9 cellular contexts compared by ENCODE assay signal in the genomic region with DNA sequence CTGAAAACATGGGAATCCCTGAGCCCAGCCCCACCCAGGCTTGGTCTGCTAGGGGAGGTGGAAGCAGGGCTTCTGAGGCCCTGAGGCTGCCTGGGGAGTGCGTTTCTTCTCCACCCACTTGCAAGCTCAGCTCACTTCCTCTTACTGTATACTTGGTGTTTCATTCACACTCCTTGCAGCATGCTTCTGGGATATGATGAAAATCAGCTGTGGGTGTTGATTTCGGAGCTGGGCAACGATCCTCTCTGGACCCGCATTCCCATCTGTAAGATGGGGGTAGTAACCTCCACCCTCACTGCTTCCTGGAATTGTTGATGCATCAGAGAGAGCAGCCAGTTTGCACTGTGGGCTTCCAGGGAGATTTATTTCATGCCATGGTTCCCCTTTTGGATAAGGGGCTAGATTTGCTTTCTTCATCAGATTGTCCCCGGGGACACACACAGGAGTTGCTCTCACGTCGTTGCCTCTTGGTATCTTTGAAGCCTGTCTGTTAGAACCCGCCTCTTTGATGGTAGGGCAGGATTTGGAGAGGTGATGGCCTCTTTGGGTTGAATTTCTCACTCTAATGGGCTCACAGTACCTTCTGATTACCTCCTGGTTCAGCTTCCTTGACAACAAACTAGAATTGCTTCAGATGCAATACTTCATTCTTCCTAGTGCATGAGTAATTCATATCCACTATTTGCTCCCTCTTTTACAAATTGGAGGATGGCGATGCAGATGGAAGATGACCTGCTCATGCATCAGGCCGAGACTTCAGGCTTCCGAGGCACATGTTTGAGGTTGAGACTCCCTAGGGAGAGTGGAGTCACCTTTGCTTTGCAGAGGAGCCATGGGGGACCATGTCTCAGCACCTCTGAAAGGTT. TPM values are rescaled to one million over a fixed set of nuclear protein-coding genes. Genes with fewer than 3 reads are reported as not detected.
DNase-seq lines count a peak whose midpoint lies in the region; ATAC-seq and TF ChIP-seq lines count a peak whose summit lies in the region.
"Had no signal": no experiment of that assay in that cellular context is flagged by ENCODE, and none has a peak within 500 bp of the region (broad histone marks: within the 10 kb centered on the region; RNA-seq: fewer than 3 reads in every experiment).

No MANE protein-coding gene starts in this region.

- intact Hi-C loops in PC-3 (cut with micrococcal nuclease) = no loop called here

- no peaks in the 10 kb centered on the region for H4K20me1 ChIP-seq in PC-3 (ENCODE audit: low read length)

- no peak for DNase-seq in stimulated activated naive CD8-positive, alpha-beta T cell treated with anti-CD3 and anti-CD28 coated beads, Interleukin-15, Interleukin-2, amounts not matched to agents 100 U/mL and 50 U/mL, for 24 hours
- DNase-seq in PC-3 (no peak), fibroblast of gingiva (ENCODE audit: low read depth) (peak; percentile 66), DMS79 treated with DMSO at 0.1 percent for 48 hours (lab: John Stamatoyannopoulos, UW) (no peak), DMS 273 treated with DMSO at 0.1 percent for 48 hours (lab: John Stamatoyannopoulos, UW) (no peak), DMS 273 (lab: John Stamatoyannopoulos, UW; ENCODE audit: unreplicated experiment) (no peak)

- no peaks in the 10 kb centered on the region for H3K36me3 Mint-ChIP-seq in stimulated activated naive CD8-positive, alpha-beta T cell treated with anti-CD3 and anti-CD28 coated beads, Interleukin-15, Interleukin-2, amounts not matched to agents 100 ng/mL and 50 ng/mL, for 24 hours (ENCODE audit: low read depth)
- no peaks in the 10 kb centered on the region for H3K36me3 Mint-ChIP-seq in stimulated activated memory B cell treated with anti-CD40 and anti-IgM and Interleukin-4, amounts not matched to agents 10 μg/mL and 1 μg/mL and 100 μg/mL, for 72 hours

- CTCF ChIA-PET in PC-3 (lab: Charles Lee) = no interaction called here

- BruUV-seq in PC-3 (replicated peaks; lab: Mats Ljungman, UMichigan) = no TSS peak

- no peaks in the 10 kb centered on the region for H3F3A ChIP-seq in PC-3 (ENCODE audit: low read length, unreplicated experiment)

- no peaks in the 10 kb centered on the region for H3K9me3 Mint-ChIP-seq in stimulated activated naive CD8-positive, alpha-beta T cell treated with anti-CD3 and anti-CD28 coated beads, Interleukin-15, Interleukin-2, amounts not matched to agents 100 ng/mL and 50 ng/mL, for 24 hours
- no peaks in the 10 kb centered on the region for H3K9me3 Mint-ChIP-seq in stimulated activated memory B cell treated with anti-CD40 and anti-IgM and Interleukin-4, amounts not matched to agents 10 μg/mL and 1 μg/mL and 100 μg/mL, for 72 hours

- H3K9me2 ChIP-seq in PC-3 (replicated peaks; ENCODE audit: low read length) = no peaks in the 10 kb centered on the region

- no peak for ATAC-seq in stimulated activated naive CD8-positive, alpha-beta T cell treated with anti-CD3 and anti-CD28 coated beads, Interleukin-15, Interleukin-2, amounts not matched to agents 100 U/mL and 50 U/mL, for 24 hours
- peak; percentile 68 for ATAC-seq in PC-3
- ATAC-seq in stimulated activated memory B cell treated with anti-CD40 and anti-IgM and Interleukin-4, amounts not matched to agents 10 μg/mL and 1 μg/mL and 100 μg/mL, for 72 hours = peak; percentile 92

- H3K27me3 ChIP-seq in PC-3 (ENCODE audit: low read length) = no peaks in the 10 kb centered on the region
- H3K27me3 ChIP-seq: right lobe of liver had no signal

- peak overlapping the region; percentile 82 for H3K27ac Mint-ChIP-seq in stimulated activated naive CD8-positive, alpha-beta T cell treated with anti-CD3 and anti-CD28 coated beads, Interleukin-15, Interleukin-2, amounts not matched to agents 100 ng/mL and 50 ng/mL, for 24 hours
- peak overlapping the region; percentile 70 for H3K27ac Mint-ChIP-seq in stimulated activated memory B cell treated with anti-CD40 and anti-IgM and Interleukin-4, amounts not matched to agents 10 μg/mL and 1 μg/mL and 100 μg/mL, for 72 hours

- H3K27me3 Mint-ChIP-seq in stimulated activated naive CD8-positive, alpha-beta T cell treated with anti-CD3 and anti-CD28 coated beads, Interleukin-15, Interleukin-2, amounts not matched to agents 100 ng/mL and 50 ng/mL, for 24 hours = no peaks in the 10 kb centered on the region
- H3K27me3 Mint-ChIP-seq in stimulated activated memory B cell treated with anti-CD40 and anti-IgM and Interleukin-4, amounts not matched to agents 10 μg/mL and 1 μg/mL and 100 μg/mL, for 72 hours = no peaks in the 10 kb centered on the region

- no peak overlapping the region for H3K4me3 ChIP-seq in PC-3 (ENCODE audit: low read length)
- H3K4me3 ChIP-seq: right lobe of liver had no signal

- peaks cover 99% of the 10 kb centered on the region for H3K4me1 Mint-ChIP-seq in stimulated activated naive CD8-positive, alpha-beta T cell treated with anti-CD3 and anti-CD28 coated beads, Interleukin-15, Interleukin-2, amounts not matched to agents 100 ng/mL and 50 ng/mL, for 24 hours (ENCODE audit: low read depth)
- H3K4me1 Mint-ChIP-seq in stimulated activated memory B cell treated with anti-CD40 and anti-IgM and Interleukin-4, amounts not matched to agents 10 μg/mL and 1 μg/mL and 100 μg/mL, for 72 hours = peaks cover 64% of the 10 kb centered on the region

- H3K79me2 ChIP-seq in PC-3 (ENCODE audit: low read length) = peaks cover 86% of the 10 kb centered on the region

- H3K36me3 ChIP-seq in PC-3 (ENCODE audit: low read depth, low read length) = no peaks in the 10 kb centered on the region
- H3K36me3 ChIP-seq: right lobe of liver had no signal

- POLR2A ChIA-PET in PC-3 (lab: Charles Lee; ENCODE audit: unreplicated experiment) = no interaction called here

- H3K9me3 ChIP-seq in PC-3 (ENCODE audit: low read length) = no peaks in the 10 kb centered on the region
- H3K9me3 ChIP-seq: right lobe of liver had no signal

- no peak overlapping the region for H3K9ac ChIP-seq in PC-3 (ENCODE audit: low read length)

- no peak overlapping the region for H2AFZ ChIP-seq in PC-3 (ENCODE audit: low read length)

- H3K4me2 ChIP-seq in PC-3 (ENCODE audit: low read length) = no peak overlapping the region

- TF ChIP-seq CTCF in PC-3 (conservative IDR thresholded peaks at IDR 0.05; ENCODE audit: low read depth, low read length) = no peak

- no peak overlapping the region for H3K27ac ChIP-seq in PC-3 (ENCODE audit: low read length)
- H3K27ac ChIP-seq: right lobe of liver had no signal

- peak overlapping the region; percentile 49 for H3K4me3 Mint-ChIP-seq in stimulated activated naive CD8-positive, alpha-beta T cell treated with anti-CD3 and anti-CD28 coated beads, Interleukin-15, Interleukin-2, amounts not matched to agents 100 ng/mL and 50 ng/mL, for 24 hours
- H3K4me3 Mint-ChIP-seq in stimulated activated memory B cell treated with anti-CD40 and anti-IgM and Interleukin-4, amounts not matched to agents 10 μg/mL and 1 μg/mL and 100 μg/mL, for 72 hours = peak overlapping the region; percentile 61

- H3K4me1 ChIP-seq in PC-3 (ENCODE audit: insufficient read depth, low read length) = peaks cover 32% of the 10 kb centered on the region

RNA-seq across cellular contexts. Expression of gene BCR, which starts 40.4 kb away (rescaled TPM):
- total RNA-seq in PC-3 (2014; rRNA removed) = 36.8 and 46.8 TPM in 2 replicates
